In the genomic region with DNA sequence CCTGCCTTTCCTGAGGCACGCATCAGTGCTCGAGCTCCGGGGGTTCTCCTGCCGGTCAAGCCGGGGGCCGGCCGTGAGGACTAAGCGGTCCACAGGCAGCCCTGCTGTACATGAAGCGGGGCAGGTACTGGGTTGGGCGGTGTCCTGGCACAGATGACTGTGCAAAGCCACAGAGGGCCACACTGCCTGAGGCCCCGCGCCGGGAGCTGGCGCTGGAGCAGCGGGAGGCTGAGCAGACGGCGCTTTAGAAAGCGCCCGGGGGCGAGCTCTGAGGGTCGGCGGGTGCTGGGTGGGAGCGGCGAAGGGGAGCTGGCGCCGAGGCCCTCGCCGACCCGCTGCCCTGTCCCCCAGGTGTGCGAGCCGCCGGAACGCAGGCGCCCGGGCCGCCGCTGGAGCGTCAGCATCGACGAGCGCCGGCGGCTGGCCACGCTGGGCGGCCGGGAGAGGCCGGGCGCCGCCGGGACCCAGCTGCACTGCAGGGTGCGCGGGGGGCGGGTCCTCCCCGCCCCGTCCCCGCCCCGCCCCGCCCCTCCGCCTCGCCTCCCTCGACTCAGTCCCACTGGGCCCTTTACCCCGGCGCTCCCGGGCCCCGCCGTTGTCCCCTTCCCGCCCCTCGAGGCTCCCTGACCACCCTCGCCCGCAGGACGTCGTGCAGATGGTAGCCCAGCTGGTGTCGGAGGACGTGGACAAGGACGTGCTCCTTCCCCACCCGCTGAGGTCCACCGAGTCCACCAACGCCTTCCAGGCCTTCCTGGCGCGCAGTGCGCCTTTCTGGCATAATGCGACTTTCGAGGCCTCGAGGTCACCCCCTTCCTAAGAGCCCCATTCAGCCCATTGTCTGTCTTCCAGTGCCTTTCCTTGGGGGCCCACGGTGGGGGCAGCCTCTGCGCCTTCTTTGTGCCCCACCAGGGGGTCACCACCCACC, we compare ENCODE assay signal across 8 cellular contexts. TPM values are rescaled to one million over a fixed set of nuclear protein-coding genes. Genes with fewer than 3 reads are reported as not detected.
DNase-seq lines count a peak whose midpoint lies in the region; ATAC-seq and TF ChIP-seq lines count a peak whose summit lies in the region.

No MANE protein-coding gene starts in this region.

- TF ChIP-seq EP300 in upper lobe of left lung (IDR thresholded peaks at IDR 0.05) = no peak

- DNase-seq in activated CD4-positive, alpha-beta T cell treated with anti-CD3 and anti-CD28 coated beads for 36 hours = peak; percentile 50
- DNase-seq in activated CD4-positive, alpha-beta T cell treated with anti-CD3 and anti-CD28 coated beads, Interleukin-2, amount 50 U/mL, for 1 hour = no peak
- DNase-seq in PC-3 = peak; percentile 63
- DNase-seq in dermis blood vessel endothelial cell = peak; percentile 48
- DNase-seq in lung microvascular endothelial cell (ENCODE audit: low read depth in 2 of 2) = peak; percentile 41 to 46
- DNase-seq in upper lobe of left lung = peak; percentile 43 to 91
- no peak for DNase-seq in G401 (ENCODE audit: low spot score)

- H3K27ac Mint-ChIP-seq in activated CD4-positive, alpha-beta T cell treated with anti-CD3 and anti-CD28 coated beads for 36 hours = no peak overlapping the region

- H3F3A ChIP-seq in PC-3 (ENCODE audit: low read length, unreplicated experiment) = no peaks in the 10 kb centered on the region

- no peaks in the 10 kb centered on the region for H3K79me2 ChIP-seq in PC-3 (ENCODE audit: low read length)

- POLR2A ChIA-PET in activated CD4-positive, alpha-beta T cell treated with anti-CD3 and anti-CD28 coated beads for 36 hours (lab: Charles Lee) = interaction anchor here (0.9 to 1.0 kb wide), 2 partner anchors 12 to 110 kb away, joined by 3 read pairs; partner anchors contain the start of genes BRF1 and TEX22
- POLR2A ChIA-PET in PC-3 (lab: Charles Lee; ENCODE audit: unreplicated experiment) = no interaction called here

- H3K4me1 ChIP-seq in PC-3 (ENCODE audit: insufficient read depth, low read length) = peaks cover 10% of the 10 kb centered on the region; the same call in 1 of the 2 replicates
- peaks cover 14 to 29% (median 18%) of the 10 kb centered on the region in 4 donors for H3K4me1 ChIP-seq in upper lobe of left lung

- ATAC-seq in activated CD4-positive, alpha-beta T cell treated with anti-CD3 and anti-CD28 coated beads for 36 hours = peak; percentile 47
- ATAC-seq in PC-3 (peak; percentile 82), upper lobe of left lung (ENCODE audit: low FRiP score in 2 of 2) (peak in 1 of 2 donors; percentile 74), HG03045 (IDR thresholded peaks at IDR 0.05; ENCODE audit: unreplicated experiment) (no peak)

- no peaks in the 10 kb centered on the region for H3K9me3 ChIP-seq in PC-3 (ENCODE audit: low read length)
- no peaks in the 10 kb centered on the region for H3K9me3 ChIP-seq in upper lobe of left lung

- TF ChIP-seq CTCF in PC-3 (conservative IDR thresholded peaks at IDR 0.05; ENCODE audit: low read depth, low read length) (no peak), upper lobe of left lung (IDR thresholded peaks at IDR 0.05) (no peak)

- H3K4me3 ChIP-seq in PC-3 (ENCODE audit: low read length) (peak overlapping the region; percentile 66), upper lobe of left lung (peak overlapping the region in 3 of 4 donors; percentile 32 to 46 (median 44))

- intact Hi-C loops in activated CD4-positive, alpha-beta T cell treated with anti-CD3 and anti-CD28 coated beads for 36 hours (cut with DNase I, micrococcal nuclease) = loop anchor here in 1 of 2 experiments (1.0 kb wide), 1 partner anchor 63 kb away; the partner anchor contains the start of gene CRIP2
- intact Hi-C loops in PC-3 (cut with micrococcal nuclease) = no loop called here

- no peaks in the 10 kb centered on the region for H3K9me2 ChIP-seq in PC-3 (replicated peaks; ENCODE audit: low read length)

- no peaks in the 10 kb centered on the region for H3K36me3 ChIP-seq in PC-3 (ENCODE audit: low read depth, low read length)
- no peaks in the 10 kb centered on the region for H3K36me3 ChIP-seq in upper lobe of left lung

- H3K27me3 ChIP-seq in PC-3 (ENCODE audit: low read length) (no peaks in the 10 kb centered on the region), upper lobe of left lung (peaks cover 0 to 12% (median 7%) of the 10 kb centered on the region in 4 donors)

- peak overlapping the region; percentile 75 for H2AFZ ChIP-seq in PC-3 (ENCODE audit: low read length)

- H3K9ac ChIP-seq in PC-3 (ENCODE audit: low read length) = peak overlapping the region; percentile 10; the same call in 1 of the 2 replicates

- BruUV-seq in PC-3 (replicated peaks; lab: Mats Ljungman, UMichigan) = no TSS peak

- no peaks in the 10 kb centered on the region for H3K36me3 Mint-ChIP-seq in activated CD4-positive, alpha-beta T cell treated with anti-CD3 and anti-CD28 coated beads for 36 hours (ENCODE audit: low read depth)

- 17 to 26% methylated on average over 28 to 47 of the region's 86 CpGs for WGBS in upper lobe of left lung, 2 donors

- peaks cover 17% of the 10 kb centered on the region for H3K27me3 Mint-ChIP-seq in activated CD4-positive, alpha-beta T cell treated with anti-CD3 and anti-CD28 coated beads for 36 hours

- no peak for TF ChIP-seq POLR2A in upper lobe of left lung (IDR thresholded peaks at IDR 0.05)

- peaks cover 8% of the 10 kb centered on the region for H3K4me1 Mint-ChIP-seq in activated CD4-positive, alpha-beta T cell treated with anti-CD3 and anti-CD28 coated beads for 36 hours

- no peaks in the 10 kb centered on the region for H4K20me1 ChIP-seq in PC-3 (ENCODE audit: low read length)

- H3K27ac ChIP-seq in PC-3 (ENCODE audit: low read length) = no peak overlapping the region
- no peak overlapping the region for H3K27ac ChIP-seq in upper lobe of left lung

- no peaks in the 10 kb centered on the region for H3K9me3 Mint-ChIP-seq in activated CD4-positive, alpha-beta T cell treated with anti-CD3 and anti-CD28 coated beads for 36 hours (ENCODE audit: low read depth)

- CTCF ChIA-PET in activated CD4-positive, alpha-beta T cell treated with anti-CD3 and anti-CD28 coated beads for 36 hours (lab: Charles Lee) = interaction anchor here (0.7 to 1.2 kb wide), 3 partner anchors 9 to 347 kb away, joined by 3 read pairs; no protein-coding TSS in a partner anchor
- CTCF ChIA-PET in PC-3 (lab: Charles Lee) = interaction anchor here (0.6 kb wide), 1 partner anchor 79 kb away, joined by 3 read pairs; no protein-coding TSS in a partner anchor

- in situ Hi-C loops in G401 (cut with HindIII; ENCODE audit: low sequenced_read_pairs) = no loop called here

- H3K4me2 ChIP-seq in PC-3 (ENCODE audit: low read length) = peak overlapping the region; percentile 94

- H3K4me3 Mint-ChIP-seq in activated CD4-positive, alpha-beta T cell treated with anti-CD3 and anti-CD28 coated beads for 36 hours = no peak overlapping the region

RNA-seq across cellular contexts. Expression of gene MTA1, which starts 8.3 kb away (rescaled TPM):
- total RNA-seq in activated CD4-positive, alpha-beta T cell treated with anti-CD3 and anti-CD28 coated beads for 36 hours = 100 to 1,000 TPM; 136 to 152 TPM
- total RNA-seq in PC-3 (2014; rRNA removed) (82.3 and 102 TPM in 2 replicates), dermis blood vessel endothelial cell (43.4 and 55.5 TPM in 2 replicates), lung microvascular endothelial cell (22.2 and 22.6 TPM in 2 replicates), upper lobe of left lung (100 to 1,000 TPM in 2 of 6 donors, 10 to 100 TPM in 4; 64.8 to 315 (median 94.9) TPM)
- 44.9 and 55.1 TPM in 2 replicates for total RNA-seq in G401 (2014; rRNA removed; shearing (Covaris generic))

RNA-seq across cellular contexts. Expression of gene TEX22, which starts 12.9 kb away (rescaled TPM):
- 1 to 10 TPM; 1.4 to 2.4 TPM for total RNA-seq in activated CD4-positive, alpha-beta T cell treated with anti-CD3 and anti-CD28 coated beads for 36 hours
- 0.29 and 0.40 TPM in 2 replicates for total RNA-seq in PC-3 (2014; rRNA removed)
- total RNA-seq in dermis blood vessel endothelial cell = 0.05 and 0.17 TPM in 2 replicates
- under 0.01 TPM in 2 replicates for total RNA-seq in lung microvascular endothelial cell
- total RNA-seq in upper lobe of left lung = 1 to 10 TPM in 3 of 6 donors, not detected in 3; 1.2 to 2.1 (median 1.9) TPM
- 0.41 and 2.0 TPM in 2 replicates for total RNA-seq in G401 (2014; rRNA removed; shearing (Covaris generic))

Comparison
In these comparisons a context has a peak if more than half of its experiments do, and no peak if none do; other contexts are left out.
1. DNase-seq: peak in activated CD4-positive, alpha-beta T cell treated with anti-CD3 and anti-CD28 coated beads for 36 hours (single experiment), PC-3 (single experiment), dermis blood vessel endothelial cell (single experiment), lung microvascular endothelial cell (2 of 2) and upper lobe of left lung (2 of 2); none in activated CD4-positive, alpha-beta T cell treated with anti-CD3 and anti-CD28 coated beads, Interleukin-2, amount 50 U/mL, for 1 hour (single experiment) and G401 (single experiment).